In the genomic region with DNA sequence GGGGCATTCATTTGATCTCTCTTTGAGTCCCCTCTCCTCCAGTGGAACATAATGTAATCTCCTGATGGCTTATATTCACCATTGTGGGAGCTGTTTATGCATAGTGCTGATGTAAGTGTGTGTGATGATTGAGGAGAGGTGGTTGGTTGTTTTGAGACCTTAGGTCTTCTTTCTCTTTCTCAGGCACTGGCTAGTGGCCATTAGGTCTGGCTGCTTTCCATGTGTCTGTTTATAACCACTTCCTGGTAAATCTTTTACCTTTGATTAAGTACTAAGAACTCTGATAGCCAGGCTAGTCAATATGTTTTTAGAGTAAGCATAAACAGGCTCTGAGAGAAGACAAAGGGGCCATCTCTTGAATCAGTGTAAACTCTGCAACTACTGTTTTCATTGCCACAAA, we compare ENCODE assay signal across 2 cellular contexts.
A peak's percentile ranks its signal among the peaks of the same experiment; 100 is the strongest.
TF ChIP-seq lines count a peak whose summit lies in the region.

No MANE protein-coding gene starts in this region.

TF ChIP-seq in liver, 16 proteins besides CTCF, POLR2A, EP300 and RAD21:
- TF ChIP-seq YY1 (IDR thresholded peaks at IDR 0.05) = peak; percentile 46
- TF ChIP-seq MAX (IDR thresholded peaks at IDR 0.05) = no peak
- TF ChIP-seq SP1 (IDR thresholded peaks at IDR 0.05) = peak; percentile 39
- no peak for TF ChIP-seq ATF3 (IDR thresholded peaks at IDR 0.05)
- TF ChIP-seq, protein P1, sequence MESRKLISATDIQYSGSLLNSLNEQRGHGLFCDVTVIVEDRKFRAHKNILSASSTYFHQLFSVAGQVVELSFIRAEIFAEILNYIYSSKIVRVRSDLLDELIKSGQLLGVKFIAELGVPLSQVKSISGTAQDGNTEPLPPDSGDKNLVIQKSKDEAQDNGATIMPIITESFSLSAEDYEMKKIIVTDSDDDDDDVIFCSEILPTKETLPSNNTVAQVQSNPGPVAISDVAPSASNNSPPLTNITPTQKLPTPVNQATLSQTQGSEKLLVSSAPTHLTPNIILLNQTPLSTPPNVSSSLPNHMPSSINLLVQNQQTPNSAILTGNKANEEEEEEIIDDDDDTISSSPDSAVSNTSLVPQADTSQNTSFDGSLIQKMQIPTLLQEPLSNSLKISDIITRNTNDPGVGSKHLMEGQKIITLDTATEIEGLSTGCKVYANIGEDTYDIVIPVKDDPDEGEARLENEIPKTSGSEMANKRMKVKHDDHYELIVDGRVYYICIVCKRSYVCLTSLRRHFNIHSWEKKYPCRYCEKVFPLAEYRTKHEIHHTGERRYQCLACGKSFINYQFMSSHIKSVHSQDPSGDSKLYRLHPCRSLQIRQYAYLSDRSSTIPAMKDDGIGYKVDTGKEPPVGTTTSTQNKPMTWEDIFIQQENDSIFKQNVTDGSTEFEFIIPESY (IDR thresholded peaks at IDR 0.05) = no peak
- peak; percentile 37 to 43 for TF ChIP-seq HNF4A (conservative IDR thresholded peaks at IDR 0.05)
- no peak for TF ChIP-seq EGR1 (IDR thresholded peaks at IDR 0.05; ENCODE audit: low read depth in 2 of 2)
- peak in 1 of 2 donors; percentile 33 for TF ChIP-seq RXRA (IDR thresholded peaks at IDR 0.05)

TF ChIP-seq in HepG2, 621 proteins besides CTCF, POLR2A, EP300 and RAD21:
- TF ChIP-seq, protein P2, sequence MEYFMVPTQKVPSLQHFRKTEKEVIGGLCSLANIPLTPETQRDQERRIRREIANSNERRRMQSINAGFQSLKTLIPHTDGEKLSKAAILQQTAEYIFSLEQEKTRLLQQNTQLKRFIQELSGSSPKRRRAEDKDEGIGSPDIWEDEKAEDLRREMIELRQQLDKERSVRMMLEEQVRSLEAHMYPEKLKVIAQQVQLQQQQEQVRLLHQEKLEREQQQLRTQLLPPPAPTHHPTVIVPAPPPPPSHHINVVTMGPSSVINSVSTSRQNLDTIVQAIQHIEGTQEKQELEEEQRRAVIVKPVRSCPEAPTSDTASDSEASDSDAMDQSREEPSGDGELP (IDR thresholded peaks at IDR 0.05; ENCODE audit: borderline replicate concordance, low read depth) = no peak
- TF ChIP-seq JUNB (CRISPR knock-in tag; IDR thresholded peaks at IDR 0.05; ENCODE audit: borderline replicate concordance) = no peak
- no peak for TF ChIP-seq MIXL1 (CRISPR knock-in tag; IDR thresholded peaks at IDR 0.05)
- no peak for TF ChIP-seq CENPX (CRISPR knock-in tag; IDR thresholded peaks at IDR 0.05)
- no peak for TF ChIP-seq ZMYM2 (CRISPR knock-in tag; IDR thresholded peaks at IDR 0.05)
- TF ChIP-seq ZNF788 (CRISPR knock-in tag; IDR thresholded peaks at IDR 0.05; ENCODE audit: borderline replicate concordance) = no peak
- TF ChIP-seq ZFP36L1 (CRISPR knock-in tag; IDR thresholded peaks at IDR 0.05) = no peak
- TF ChIP-seq JUND (CRISPR knock-in tag; IDR thresholded peaks at IDR 0.05) = no peak
- TF ChIP-seq CCAR2 (optimal IDR thresholded peaks at IDR 0.05; ENCODE audit: low read depth, low read length) = no peak
- TF ChIP-seq, protein P3, sequence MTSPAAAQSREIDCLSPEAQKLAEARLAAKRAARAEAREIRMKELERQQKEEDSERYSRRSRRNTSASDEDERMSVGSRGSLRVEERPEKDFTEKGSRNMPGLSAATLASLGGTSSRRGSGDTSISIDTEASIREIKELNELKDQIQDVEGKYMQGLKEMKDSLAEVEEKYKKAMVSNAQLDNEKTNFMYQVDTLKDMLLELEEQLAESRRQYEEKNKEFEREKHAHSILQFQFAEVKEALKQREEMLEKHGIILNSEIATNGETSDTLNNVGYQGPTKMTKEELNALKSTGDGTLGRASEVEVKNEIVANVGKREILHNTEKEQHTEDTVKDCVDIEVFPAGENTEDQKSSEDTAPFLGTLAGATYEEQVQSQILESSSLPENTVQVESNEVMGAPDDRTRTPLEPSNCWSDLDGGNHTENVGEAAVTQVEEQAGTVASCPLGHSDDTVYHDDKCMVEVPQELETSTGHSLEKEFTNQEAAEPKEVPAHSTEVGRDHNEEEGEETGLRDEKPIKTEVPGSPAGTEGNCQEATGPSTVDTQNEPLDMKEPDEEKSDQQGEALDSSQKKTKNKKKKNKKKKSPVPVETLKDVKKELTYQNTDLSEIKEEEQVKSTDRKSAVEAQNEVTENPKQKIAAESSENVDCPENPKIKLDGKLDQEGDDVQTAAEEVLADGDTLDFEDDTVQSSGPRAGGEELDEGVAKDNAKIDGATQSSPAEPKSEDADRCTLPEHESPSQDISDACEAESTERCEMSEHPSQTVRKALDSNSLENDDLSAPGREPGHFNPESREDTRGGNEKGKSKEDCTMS (CRISPR knock-in tag; conservative IDR thresholded peaks at IDR 0.05) = no peak
- TF ChIP-seq, protein P4, sequence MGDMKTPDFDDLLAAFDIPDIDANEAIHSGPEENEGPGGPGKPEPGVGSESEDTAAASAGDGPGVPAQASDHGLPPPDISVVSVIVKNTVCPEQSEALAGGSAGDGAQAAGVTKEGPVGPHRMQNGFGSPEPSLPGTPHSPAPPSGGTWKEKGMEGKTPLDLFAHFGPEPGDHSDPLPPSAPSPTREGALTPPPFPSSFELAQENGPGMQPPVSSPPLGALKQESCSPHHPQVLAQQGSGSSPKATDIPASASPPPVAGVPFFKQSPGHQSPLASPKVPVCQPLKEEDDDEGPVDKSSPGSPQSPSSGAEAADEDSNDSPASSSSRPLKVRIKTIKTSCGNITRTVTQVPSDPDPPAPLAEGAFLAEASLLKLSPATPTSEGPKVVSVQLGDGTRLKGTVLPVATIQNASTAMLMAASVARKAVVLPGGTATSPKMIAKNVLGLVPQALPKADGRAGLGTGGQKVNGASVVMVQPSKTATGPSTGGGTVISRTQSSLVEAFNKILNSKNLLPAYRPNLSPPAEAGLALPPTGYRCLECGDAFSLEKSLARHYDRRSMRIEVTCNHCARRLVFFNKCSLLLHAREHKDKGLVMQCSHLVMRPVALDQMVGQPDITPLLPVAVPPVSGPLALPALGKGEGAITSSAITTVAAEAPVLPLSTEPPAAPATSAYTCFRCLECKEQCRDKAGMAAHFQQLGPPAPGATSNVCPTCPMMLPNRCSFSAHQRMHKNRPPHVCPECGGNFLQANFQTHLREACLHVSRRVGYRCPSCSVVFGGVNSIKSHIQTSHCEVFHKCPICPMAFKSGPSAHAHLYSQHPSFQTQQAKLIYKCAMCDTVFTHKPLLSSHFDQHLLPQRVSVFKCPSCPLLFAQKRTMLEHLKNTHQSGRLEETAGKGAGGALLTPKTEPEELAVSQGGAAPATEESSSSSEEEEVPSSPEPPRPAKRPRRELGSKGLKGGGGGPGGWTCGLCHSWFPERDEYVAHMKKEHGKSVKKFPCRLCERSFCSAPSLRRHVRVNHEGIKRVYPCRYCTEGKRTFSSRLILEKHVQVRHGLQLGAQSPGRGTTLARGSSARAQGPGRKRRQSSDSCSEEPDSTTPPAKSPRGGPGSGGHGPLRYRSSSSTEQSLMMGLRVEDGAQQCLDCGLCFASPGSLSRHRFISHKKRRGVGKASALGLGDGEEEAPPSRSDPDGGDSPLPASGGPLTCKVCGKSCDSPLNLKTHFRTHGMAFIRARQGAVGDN (CRISPR knock-in tag; IDR thresholded peaks at IDR 0.05) = no peak
- TF ChIP-seq CREM (IDR thresholded peaks at IDR 0.05) = no peak
- no peak for TF ChIP-seq CREM (CRISPR knock-in tag; IDR thresholded peaks at IDR 0.05)
- TF ChIP-seq MED13 (CRISPR knock-in tag; IDR thresholded peaks at IDR 0.05) = no peak
- TF ChIP-seq ZFYVE20 (CRISPR knock-in tag; IDR thresholded peaks at IDR 0.05; ENCODE audit: borderline replicate concordance, low read depth) = no peak
TF ChIP-seq in HepG2: peak in this region for 0.
